1 cellular context compared by ENCODE assay signal in genomic region chr10:88289342-88289741, GRCh38.
A peak's percentile ranks its signal among the peaks of the same experiment; 100 is the strongest.
TF ChIP-seq lines count a peak whose summit lies in the region.

No MANE protein-coding gene starts in this region.

TF ChIP-seq in neural cell, 6 proteins besides CTCF, POLR2A, EP300 and RAD21 (continued from another document):
- peak; percentile 39 for TF ChIP-seq REST (IDR thresholded peaks at IDR 0.05; ENCODE audit: borderline replicate concordance)
- no peak for TF ChIP-seq EZH2 (IDR thresholded peaks at IDR 0.05; ENCODE audit: borderline replicate concordance, insufficient read depth, low read length, poor library complexity, severe bottlenecking)
- peak; percentile 29 for TF ChIP-seq MXI1 (conservative IDR thresholded peaks at IDR 0.05; ENCODE audit: poor library complexity, severe bottlenecking)
